ENCODE assay signal across 9 cellular contexts in the genomic region with DNA sequence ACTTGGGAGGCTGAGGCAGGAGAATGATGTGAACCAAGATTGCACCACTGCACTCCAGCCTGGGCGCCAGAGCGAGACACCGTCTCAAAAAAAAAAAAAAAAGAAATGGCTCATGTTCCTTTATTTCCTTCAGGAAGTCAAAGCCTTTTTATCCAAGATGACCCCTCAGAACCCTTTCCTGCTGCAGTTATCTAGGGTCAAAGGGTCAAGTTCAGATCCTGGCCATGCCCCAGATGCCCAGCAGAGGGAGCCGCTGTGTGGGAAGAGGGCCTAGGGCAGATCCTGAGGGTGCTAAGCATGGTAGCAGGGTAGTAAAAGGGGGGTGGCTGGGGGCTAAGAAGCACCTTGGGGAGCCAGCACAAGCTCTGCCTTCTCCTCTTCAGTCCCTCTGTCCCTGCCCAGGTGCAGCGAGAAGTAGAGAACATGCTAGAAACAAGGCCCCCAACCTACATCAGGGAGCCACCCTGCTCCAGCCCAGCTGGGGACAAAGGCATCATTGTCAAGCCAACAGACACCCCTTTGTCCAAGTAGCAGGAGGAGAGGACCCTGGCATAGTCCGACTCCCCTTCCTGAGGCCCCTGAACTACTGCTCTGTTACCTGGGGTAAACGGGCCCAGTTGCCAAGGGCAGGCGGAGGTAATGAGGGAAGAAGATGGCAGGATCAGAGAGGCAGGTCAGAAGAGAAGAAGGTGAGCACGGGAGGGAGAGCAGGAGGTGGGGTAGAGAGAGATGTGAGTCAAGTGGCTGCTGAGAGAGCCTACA. TPM values are rescaled to one million over a fixed set of nuclear protein-coding genes. Genes with fewer than 3 reads are reported as not detected.
DNase-seq lines count a peak whose midpoint lies in the region; ATAC-seq and TF ChIP-seq lines count a peak whose summit lies in the region.
"Had no signal": no experiment of that assay in that cellular context is flagged by ENCODE, and none has a peak within 500 bp of the region (broad histone marks: within the 10 kb centered on the region; RNA-seq: fewer than 3 reads in every experiment).

No MANE protein-coding gene starts in this region.

- H3K27me3 ChIP-seq in BE2C (no peaks in the 10 kb centered on the region), neutrophil (no peaks in the 10 kb centered on the region)
- H3K27me3 ChIP-seq: ovary had no signal

- ATAC-seq in GM19351 (IDR thresholded peaks at IDR 0.05; ENCODE audit: unreplicated experiment), result peak; percentile 61
- ATAC-seq in HG02610 (IDR thresholded peaks at IDR 0.05; ENCODE audit: unreplicated experiment), result no peak

- H3K36me3 ChIP-seq in BE2C (no peaks in the 10 kb centered on the region; the same call in 1 of the 2 replicates), neutrophil (peaks cover 68% of the 10 kb centered on the region)
- H3K36me3 ChIP-seq: ovary had no signal

- DNase-seq in BE2C (peak; percentile 63), NCI-H69 (lab: John Stamatoyannopoulos, UW) (peak; percentile 70), fibroblast of pulmonary artery (ENCODE audit: low read depth) (peak; percentile 36), DMS79 (lab: John Stamatoyannopoulos, UW) (no peak)
- DNase-seq in activated T-cell treated with anti-CD3 and anti-CD28 coated beads, Interleukin-2, amount 50 U/mL, for 48 hours, result peak; percentile 81 to 84

- H3K9me3 ChIP-seq in BE2C (no peaks in the 10 kb centered on the region; the same call in 1 of the 2 replicates), neutrophil (no peaks in the 10 kb centered on the region)
- H3K9me3 ChIP-seq: ovary had no signal

- peak; percentile 91 for TF ChIP-seq CTCF in BE2C (IDR thresholded peaks at IDR 0.05; ENCODE audit: low read depth, low read length)
- TF ChIP-seq CTCF in fibroblast of pulmonary artery (IDR thresholded peaks at IDR 0.05; ENCODE audit: low read length, missing control alignments), result peak; percentile 88
- peak; percentile 91 for TF ChIP-seq CTCF in neutrophil (IDR thresholded peaks at IDR 0.05)

- peaks cover 14% of the 10 kb centered on the region for H3K4me1 ChIP-seq in BE2C
- H3K4me1 ChIP-seq in neutrophil (ENCODE audit: control insufficient read depth in 1 of 2, insufficient read depth in 1 of 2, low read depth in 1 of 2, low read length in 1 of 2), result peaks cover 78 to 96% of the 10 kb centered on the region in 2 experiments

- H3K27ac ChIP-seq in neutrophil, result peak overlapping the region; percentile 93
- H3K27ac ChIP-seq: ovary had no signal

- H3K4me3 ChIP-seq in BE2C (ENCODE audit: low read depth, low read length) (no peak overlapping the region), fibroblast of pulmonary artery (replicated peaks; ENCODE audit: low read depth, low read length) (no peak overlapping the region), neutrophil (ENCODE audit: low read depth in 1 of 2, low read length in 1 of 2) (peak overlapping the region; percentile 82 to 91)
- H3K4me3 ChIP-seq: ovary had no signal

RNA-seq across cellular contexts. Expression of a gene that starts 6.5 kb away (rescaled TPM):
- polyA plus RNA-seq in BE2C (2012; ENCODE audit: insufficient read depth, insufficient read length, low read depth), result 0.97 TPM

RNA-seq across cellular contexts. Expression of a gene that starts 13.8 kb away (rescaled TPM):
- 1,163 TPM for polyA plus RNA-seq in BE2C (2012; ENCODE audit: insufficient read depth, insufficient read length, low read depth)

RNA-seq across cellular contexts. Expression of a gene that starts 14.4 kb away (rescaled TPM):
- polyA plus RNA-seq in BE2C (2012; ENCODE audit: insufficient read depth, insufficient read length, low read depth), result 30.1 TPM

RNA-seq across cellular contexts. Expression of a gene that starts 30.6 kb away (rescaled TPM):
- polyA plus RNA-seq in BE2C (2012; ENCODE audit: insufficient read depth, insufficient read length, low read depth), result 156 TPM

Comparison
In these comparisons a context has a peak if more than half of its experiments do, and no peak if none do; other contexts are left out.
1. H3K4me3 ChIP-seq: peak in neutrophil (2 of 2); none in BE2C (single experiment) and fibroblast of pulmonary artery (single experiment).
2. Peak in every context shown above with its lines, with median percentiles within 50 percentile points of each other: CTCF ChIP-seq.